Comparison of ENCODE assay signal across 16 cellular contexts in genomic region chr2:165462433-165462832, GRCh38. TPM values are rescaled to one million over a fixed set of nuclear protein-coding genes. Genes with fewer than 3 reads are reported as not detected.
DNase-seq lines count a peak whose midpoint lies in the region; ATAC-seq and TF ChIP-seq lines count a peak whose summit lies in the region.
"Had no signal": no experiment of that assay in that cellular context is flagged by ENCODE, and none has a peak within 500 bp of the region (broad histone marks: within the 10 kb centered on the region; RNA-seq: fewer than 3 reads in every experiment).

No MANE protein-coding gene starts in this region.

- no peak overlapping the region for H3K27ac ChIP-seq in mammary epithelial cell (ENCODE audit: insufficient read depth, low read depth, low read length)
- H3K27ac ChIP-seq: brain microvascular endothelial cell had no signal

- DNase-seq in COR-L47 (lab: John Stamatoyannopoulos, UW), result peak; percentile 81
- peak; percentile 58 for DNase-seq in NCI-H1436 (lab: John Stamatoyannopoulos, UW)
- DNase-seq in NCI-H345 (lab: John Stamatoyannopoulos, UW), result peak; percentile 82
- no peak for DNase-seq in mammary epithelial cell
- DNase-seq in COLO829 (ENCODE audit: low spot score), result no peak
- no peak for DNase-seq in T-helper 9 cell
- no peak for DNase-seq in posterior cingulate gyrus
- DNase-seq: ACHN; activated CD4-positive, alpha-beta T cell treated with anti-CD3 and anti-CD28 coated beads, Interleukin-2, amount 50 U/mL, for 48 hours; activated T-cell treated with anti-CD3 and anti-CD28 coated beads, Interleukin-2, amount 50 U/mL, for 4 hours; brain microvascular endothelial cell; CD4-positive, alpha-beta T cell; occipital lobe; stimulated activated CD4-positive, alpha-beta T cell treated with anti-CD3 and anti-CD28 coated beads, Interleukin-2, amount 100 ng/mL, for 48 hours; substantia nigra had no signal

- WGBS in mammary epithelial cell (ENCODE audit: low coverage, missing lambda C conversion rate), result 69% methylated on average over 4 of the region's 4 CpGs

- no peak overlapping the region for H3K9ac ChIP-seq in mammary epithelial cell (ENCODE audit: insufficient read depth, low read length)

- H3K4me3 ChIP-seq in mammary epithelial cell (replicated peaks in 1 of 3; ENCODE audit: insufficient read depth in 1 of 3, low read depth in 2 of 3, low read length in 3 of 3), result no peak overlapping the region

- TF ChIP-seq CTCF in mammary epithelial cell (conservative IDR thresholded peaks at IDR 0.05 in 1 of 2, IDR thresholded peaks at IDR 0.05 in 1 of 2; ENCODE audit: extremely low read depth in 1 of 2, insufficient read depth in 1 of 2, low read depth in 1 of 2, low read length in 2 of 2), result no peak

- H2AFZ ChIP-seq in mammary epithelial cell (ENCODE audit: low read depth, low read length), result no peak overlapping the region

- H4K20me1 ChIP-seq in mammary epithelial cell (ENCODE audit: insufficient read depth, low read length), result no peaks in the 10 kb centered on the region

- peak; percentile 64 for ATAC-seq in SK-N-SH treated with all-trans-retinoic acid at 6 μM for 48 hours
- ATAC-seq: activated T-cell treated with anti-CD3 and anti-CD28 coated beads, Interleukin-2, amount 50 U/mL, for 4 hours had no signal

- no peaks in the 10 kb centered on the region for H3K36me3 ChIP-seq in mammary epithelial cell (ENCODE audit: insufficient read depth, low read length)
- H3K36me3 ChIP-seq: brain microvascular endothelial cell had no signal

- in situ Hi-C loops in mammary epithelial cell (cut with MboI; ENCODE audit: low sequenced_read_pairs in 2 of 2), result no loop called here

- intact Hi-C loops in mammary epithelial cell (cut with micrococcal nuclease), result no loop called here
- intact Hi-C loops in posterior cingulate gyrus (cut with DNase I), result loop anchor here (10.0 kb wide), 1 partner anchor 58 kb away; no protein-coding TSS in a partner anchor

- no peak overlapping the region for H3K4me2 ChIP-seq in mammary epithelial cell (ENCODE audit: insufficient read depth, low read depth, low read length)

- H3K79me2 ChIP-seq in mammary epithelial cell (ENCODE audit: insufficient read depth, low read length), result no peaks in the 10 kb centered on the region

- no peaks in the 10 kb centered on the region for H3K27me3 ChIP-seq in mammary epithelial cell (ENCODE audit: insufficient read depth, low read length)
- H3K27me3 ChIP-seq: brain microvascular endothelial cell had no signal

- no peaks in the 10 kb centered on the region for H3K9me3 ChIP-seq in mammary epithelial cell (replicated peaks; ENCODE audit: insufficient read depth, low read length)

- CTCF ChIA-PET in mammary epithelial cell (lab: Charles Lee; ENCODE audit: low non-redundant PET), result no interaction called here

- no peaks in the 10 kb centered on the region for H3K4me1 ChIP-seq in mammary epithelial cell (ENCODE audit: insufficient read depth, low read length)

- no TSS peak for BruUV-seq in mammary epithelial cell (replicated peaks; lab: Mats Ljungman, UMichigan)

- dilution Hi-C loops in mammary epithelial cell (cut with HindIII; ENCODE audit: low sequenced_read_pairs), result no loop called here

TF ChIP-seq in SK-N-SH treated with all-trans-retinoic acid at 6 μM for 48 hours, 23 proteins besides CTCF, POLR2A, EP300 and RAD21:
- TF ChIP-seq CSRNP3 (CRISPR knock-in tag; IDR thresholded peaks at IDR 0.05) (no peak), ZNF565 (CRISPR knock-in tag; conservative IDR thresholded peaks at IDR 0.05; ENCODE audit: low read depth) (no peak), ESRRG (CRISPR knock-in tag; IDR thresholded peaks at IDR 0.05) (no peak), ZFP30 (CRISPR knock-in tag; IDR thresholded peaks at IDR 0.05) (no peak), ZFP3 (CRISPR knock-in tag; IDR thresholded peaks at IDR 0.05) (no peak), ISL1 (CRISPR knock-in tag; IDR thresholded peaks at IDR 0.05) (0 out of 2 replicates have a peak, but pooled peaks have one; percentile 26), GLIS3 (CRISPR knock-in tag; IDR thresholded peaks at IDR 0.05) (no peak), RARB (CRISPR knock-in tag; IDR thresholded peaks at IDR 0.05) (no peak), TSHZ2 (CRISPR knock-in tag; IDR thresholded peaks at IDR 0.05) (peak; percentile 63; the same call in 1 of the 2 replicates), TCF4 (CRISPR knock-in tag; IDR thresholded peaks at IDR 0.05; ENCODE audit: borderline replicate concordance) (peak; percentile 29; the same call in 1 of the 2 replicates), ZNF70 (CRISPR knock-in tag; IDR thresholded peaks at IDR 0.05) (no peak), POU6F1 (CRISPR knock-in tag; IDR thresholded peaks at IDR 0.05; ENCODE audit: borderline replicate concordance, low read depth) (no peak), ZNF8 (CRISPR knock-in tag; IDR thresholded peaks at IDR 0.05) (no peak)
TF ChIP-seq in SK-N-SH treated with all-trans-retinoic acid at 6 μM for 48 hours: peak in this region for 3.

RNA-seq across cellular contexts. Expression of gene CSRNP3, which starts 7.1 kb away (rescaled TPM):
- total RNA-seq in mammary epithelial cell, result 1 to 10 TPM in 1 of 2 donors, under 1 TPM in 1; 0.56 to 4.7 TPM
- 0.95 TPM for polyA plus RNA-seq in mammary epithelial cell
- polyA minus RNA-seq in mammary epithelial cell, result 1.5 TPM
- total RNA-seq: activated T-cell treated with anti-CD3 and anti-CD28 coated beads, Interleukin-2, amount 50 U/mL, for 4 hours; CD4-positive, alpha-beta T cell had no signal

Comparison
In these comparisons a context has a peak if more than half of its experiments do, and no peak if none do; other contexts are left out.
1. DNase-seq: peak in COR-L47 (single experiment), NCI-H1436 (single experiment) and NCI-H345 (single experiment); none in mammary epithelial cell (single experiment), COLO829 (single experiment), T-helper 9 cell (single experiment) and posterior cingulate gyrus (0 of 10).